10 cellular contexts compared by ENCODE assay signal in genomic region chr9:92616199-92617129, GRCh38. TPM values are rescaled to one million over a fixed set of nuclear protein-coding genes. Genes with fewer than 3 reads are reported as not detected.
DNase-seq lines count a peak whose midpoint lies in the region; ATAC-seq and TF ChIP-seq lines count a peak whose summit lies in the region.
"Had no signal": no experiment of that assay in that cellular context is flagged by ENCODE, and none has a peak within 500 bp of the region (broad histone marks: within the 10 kb centered on the region; RNA-seq: fewer than 3 reads in every experiment).

No MANE protein-coding gene starts in this region.

- 23 to 28% methylated on average over 17 to 22 of the region's 22 CpGs for WGBS in gastroesophageal sphincter (ENCODE audit: low coverage in 1 of 2), 2 donors

- H3K9me3 Mint-ChIP-seq in central memory CD8-positive, alpha-beta T cell: no peaks in the 10 kb centered on the region
- H3K9me3 Mint-ChIP-seq: activated naive CD4-positive, alpha-beta T cell treated with anti-CD3 and anti-CD28 coated beads, Interleukin-2, amount 50 U/mL, for 24 hours; natural killer cell had no signal

- H3K9me3 ChIP-seq in gastroesophageal sphincter (no peaks in the 10 kb centered on the region), muscle layer of duodenum (ENCODE audit: control insufficient read depth in 1 of 2, low read length in 2 of 2) (no peaks in the 10 kb centered on the region), tibial artery (no peaks in the 10 kb centered on the region)

- no peaks in the 10 kb centered on the region for H3K4me1 Mint-ChIP-seq in central memory CD8-positive, alpha-beta T cell
- H3K4me1 Mint-ChIP-seq: activated naive CD4-positive, alpha-beta T cell treated with anti-CD3 and anti-CD28 coated beads, Interleukin-2, amount 50 U/mL, for 24 hours; natural killer cell had no signal

- intact Hi-C loops in tibial artery (cut with DNase I; ENCODE audit: low total_unique reads): loop anchor here (5.0 kb wide), 1 partner anchor 154 kb away; no protein-coding TSS in a partner anchor

- TF ChIP-seq POLR2A in gastroesophageal sphincter (IDR thresholded peaks at IDR 0.05): peak in 1 of 2 donors; percentile 11

- no peaks in the 10 kb centered on the region for H3K27me3 Mint-ChIP-seq in central memory CD8-positive, alpha-beta T cell
- H3K27me3 Mint-ChIP-seq: activated naive CD4-positive, alpha-beta T cell treated with anti-CD3 and anti-CD28 coated beads, Interleukin-2, amount 50 U/mL, for 24 hours had no signal

- no peak for TF ChIP-seq CTCF in gastroesophageal sphincter (IDR thresholded peaks at IDR 0.05)
- TF ChIP-seq CTCF in tibial artery (IDR thresholded peaks at IDR 0.05): no peak

- peaks cover 23 to 100% (median 28%) of the 10 kb centered on the region in 3 donors for H3K4me1 ChIP-seq in gastroesophageal sphincter
- H3K4me1 ChIP-seq in muscle layer of duodenum (ENCODE audit: control insufficient read depth in 1 of 2, insufficient read depth in 2 of 2, low read length in 2 of 2): peaks cover 18 to 51% of the 10 kb centered on the region in 2 donors
- H3K4me1 ChIP-seq in tibial artery: peaks cover 0 to 72% (median 43%) of the 10 kb centered on the region in 4 donors

- H3K4me3 ChIP-seq in gastroesophageal sphincter: peak overlapping the region; percentile 7 to 38
- H3K4me3 ChIP-seq in muscle layer of duodenum (ENCODE audit: low read depth in 1 of 2, low read length in 2 of 2): peak overlapping the region; percentile 2 to 16
- no peak overlapping the region for H3K4me3 ChIP-seq in tibial artery

- no peak overlapping the region for H3K4me3 Mint-ChIP-seq in central memory CD8-positive, alpha-beta T cell
- H3K4me3 Mint-ChIP-seq: activated naive CD4-positive, alpha-beta T cell treated with anti-CD3 and anti-CD28 coated beads, Interleukin-2, amount 50 U/mL, for 24 hours; natural killer cell had no signal

- DNase-seq in central memory CD8-positive, alpha-beta T cell (ENCODE audit: low spot score in 2 of 2): no peak
- DNase-seq in tibial artery (no peak), hypothalamus (lab: John Stamatoyannopoulos, UW) (no peak), DMS153 (lab: John Stamatoyannopoulos, UW) (no peak), anterior cingulate cortex (lab: John Stamatoyannopoulos, UW) (no peak)
- DNase-seq: MV-4-11, natural killer cell had no signal

- no peak for TF ChIP-seq EP300 in gastroesophageal sphincter (IDR thresholded peaks at IDR 0.05)

- H3K27me3 ChIP-seq in gastroesophageal sphincter (no peaks in the 10 kb centered on the region), muscle layer of duodenum (ENCODE audit: low read depth, low read length) (no peaks in the 10 kb centered on the region), tibial artery (no peaks in the 10 kb centered on the region)

- H3K36me3 ChIP-seq in gastroesophageal sphincter: peaks cover 0 to 42% of the 10 kb centered on the region in 2 donors
- peaks cover 17 to 31% of the 10 kb centered on the region in 2 donors for H3K36me3 ChIP-seq in muscle layer of duodenum (ENCODE audit: control insufficient read depth in 1 of 2, insufficient read depth in 2 of 2, low read length in 2 of 2)
- peaks cover 0 to 65% (median 22%) of the 10 kb centered on the region in 3 donors for H3K36me3 ChIP-seq in tibial artery

- ATAC-seq in central memory CD8-positive, alpha-beta T cell (replicated peaks; ENCODE audit: extremely low read depth, poor library complexity, severe bottlenecking): no peak
- peak; percentile 82 for ATAC-seq in gastroesophageal sphincter
- ATAC-seq: natural killer cell had no signal

- H3K27ac ChIP-seq in gastroesophageal sphincter (peak overlapping the region; percentile 88 to 92 (median 90)), muscle layer of duodenum (ENCODE audit: low read length) (peak overlapping the region; percentile 88), tibial artery (peak overlapping the region; percentile 68 to 80)

- H3K36me3 Mint-ChIP-seq in central memory CD8-positive, alpha-beta T cell (ENCODE audit: insufficient read depth): peaks cover 39% of the 10 kb centered on the region
- H3K36me3 Mint-ChIP-seq: natural killer cell had no signal

- peak overlapping the region; percentile 55 for H3K27ac Mint-ChIP-seq in central memory CD8-positive, alpha-beta T cell (ENCODE audit: low read depth)
- H3K27ac Mint-ChIP-seq: natural killer cell had no signal

RNA-seq across cellular contexts. Expression of gene IPPK, which starts 53.5 kb away (rescaled TPM):
- total RNA-seq in gastroesophageal sphincter: 10 to 100 TPM in 1 of 4 donors, 1 to 10 TPM in 3; 7.2 to 14.1 (median 8.9) TPM

Comparison
In these comparisons a context has a peak if more than half of its experiments do, and no peak if none do; other contexts are left out.
1. H3K4me3 ChIP-seq: peak in gastroesophageal sphincter (2 of 2) and muscle layer of duodenum (2 of 2); none in tibial artery (0 of 2).
2. Peak in every context shown above with its lines, with median percentiles within 50 percentile points of each other: H3K27ac ChIP-seq.